In the genomic region with DNA sequence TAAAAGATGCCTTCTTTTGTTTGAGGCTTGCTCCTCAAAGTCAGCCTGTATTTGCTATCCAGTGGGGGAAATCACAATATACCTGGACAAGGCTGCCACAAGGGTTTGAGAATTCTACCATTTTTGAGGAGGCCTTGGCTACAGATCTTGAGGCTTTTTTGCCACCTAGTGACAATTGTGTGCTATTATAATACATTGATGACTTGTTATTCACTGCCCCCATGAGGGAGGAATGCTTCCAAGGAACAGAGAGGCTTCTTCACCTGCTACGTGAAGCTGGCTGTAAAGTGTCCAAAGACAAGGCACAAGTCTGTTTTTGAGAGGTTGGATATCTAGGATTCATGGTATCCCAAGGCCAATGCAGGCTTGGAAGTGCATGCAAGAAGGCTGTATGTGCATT, we compare ENCODE assay signal across 1 cellular context.
TF ChIP-seq lines count a peak whose summit lies in the region.

No MANE protein-coding gene starts in this region.

TF ChIP-seq in K562, 482 proteins besides CTCF, POLR2A, EP300 and RAD21 (continued from another document and continues in another):
- TF ChIP-seq, protein P1, sequence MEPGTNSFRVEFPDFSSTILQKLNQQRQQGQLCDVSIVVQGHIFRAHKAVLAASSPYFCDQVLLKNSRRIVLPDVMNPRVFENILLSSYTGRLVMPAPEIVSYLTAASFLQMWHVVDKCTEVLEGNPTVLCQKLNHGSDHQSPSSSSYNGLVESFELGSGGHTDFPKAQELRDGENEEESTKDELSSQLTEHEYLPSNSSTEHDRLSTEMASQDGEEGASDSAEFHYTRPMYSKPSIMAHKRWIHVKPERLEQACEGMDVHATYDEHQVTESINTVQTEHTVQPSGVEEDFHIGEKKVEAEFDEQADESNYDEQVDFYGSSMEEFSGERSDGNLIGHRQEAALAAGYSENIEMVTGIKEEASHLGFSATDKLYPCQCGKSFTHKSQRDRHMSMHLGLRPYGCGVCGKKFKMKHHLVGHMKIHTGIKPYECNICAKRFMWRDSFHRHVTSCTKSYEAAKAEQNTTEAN (CRISPR knock-in tag; IDR thresholded peaks at IDR 0.05), result no peak
- TF ChIP-seq SMC3 (conservative IDR thresholded peaks at IDR 0.05; ENCODE audit: insufficient read depth, low read depth, low read length), result peak; percentile 37; the same call in 1 of the 2 replicates
- no peak for TF ChIP-seq ZNF780A (CRISPR knock-in tag; IDR thresholded peaks at IDR 0.05)
- TF ChIP-seq BCOR (IDR thresholded peaks at IDR 0.05), result no peak
- TF ChIP-seq ZNF146 (CRISPR knock-in tag; IDR thresholded peaks at IDR 0.05; ENCODE audit: unreplicated experiment), result no peak
- TF ChIP-seq ZNF239 (CRISPR knock-in tag; IDR thresholded peaks at IDR 0.05), result no peak
- no peak for TF ChIP-seq ZNF3 (CRISPR knock-in tag; IDR thresholded peaks at IDR 0.05)
- no peak for TF ChIP-seq ETV5 (CRISPR knock-in tag; IDR thresholded peaks at IDR 0.05; ENCODE audit: low read depth)
- TF ChIP-seq ZC3H8 (IDR thresholded peaks at IDR 0.05), result no peak
- TF ChIP-seq, protein P2, sequence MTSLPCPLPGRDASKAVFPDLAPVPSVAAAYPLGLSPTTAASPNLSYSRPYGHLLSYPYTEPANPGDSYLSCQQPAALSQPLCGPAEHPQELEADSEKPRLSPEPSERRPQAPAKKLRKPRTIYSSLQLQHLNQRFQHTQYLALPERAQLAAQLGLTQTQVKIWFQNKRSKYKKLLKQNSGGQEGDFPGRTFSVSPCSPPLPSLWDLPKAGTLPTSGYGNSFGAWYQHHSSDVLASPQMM (CRISPR knock-in tag; IDR thresholded peaks at IDR 0.05), result no peak
- TF ChIP-seq CEBPG (CRISPR knock-in tag; IDR thresholded peaks at IDR 0.05), result no peak
- TF ChIP-seq CEBPG (tag; conservative IDR thresholded peaks at IDR 0.05 in 1 of 2, IDR thresholded peaks at IDR 0.05 in 1 of 2), result no peak
- TF ChIP-seq, protein P3, sequence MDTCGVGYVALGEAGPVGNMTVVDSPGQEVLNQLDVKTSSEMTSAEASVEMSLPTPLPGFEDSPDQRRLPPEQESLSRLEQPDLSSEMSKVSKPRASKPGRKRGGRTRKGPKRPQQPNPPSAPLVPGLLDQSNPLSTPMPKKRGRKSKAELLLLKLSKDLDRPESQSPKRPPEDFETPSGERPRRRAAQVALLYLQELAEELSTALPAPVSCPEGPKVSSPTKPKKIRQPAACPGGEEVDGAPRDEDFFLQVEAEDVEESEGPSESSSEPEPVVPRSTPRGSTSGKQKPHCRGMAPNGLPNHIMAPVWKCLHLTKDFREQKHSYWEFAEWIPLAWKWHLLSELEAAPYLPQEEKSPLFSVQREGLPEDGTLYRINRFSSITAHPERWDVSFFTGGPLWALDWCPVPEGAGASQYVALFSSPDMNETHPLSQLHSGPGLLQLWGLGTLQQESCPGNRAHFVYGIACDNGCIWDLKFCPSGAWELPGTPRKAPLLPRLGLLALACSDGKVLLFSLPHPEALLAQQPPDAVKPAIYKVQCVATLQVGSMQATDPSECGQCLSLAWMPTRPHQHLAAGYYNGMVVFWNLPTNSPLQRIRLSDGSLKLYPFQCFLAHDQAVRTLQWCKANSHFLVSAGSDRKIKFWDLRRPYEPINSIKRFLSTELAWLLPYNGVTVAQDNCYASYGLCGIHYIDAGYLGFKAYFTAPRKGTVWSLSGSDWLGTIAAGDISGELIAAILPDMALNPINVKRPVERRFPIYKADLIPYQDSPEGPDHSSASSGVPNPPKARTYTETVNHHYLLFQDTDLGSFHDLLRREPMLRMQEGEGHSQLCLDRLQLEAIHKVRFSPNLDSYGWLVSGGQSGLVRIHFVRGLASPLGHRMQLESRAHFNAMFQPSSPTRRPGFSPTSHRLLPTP (IDR thresholded peaks at IDR 0.05; ENCODE audit: borderline replicate concordance, extremely low read depth, insufficient read length), result no peak
- no peak for TF ChIP-seq NONO (IDR thresholded peaks at IDR 0.05; ENCODE audit: low read depth in 2 of 2, low read length in 1 of 2)
- peak; percentile 23; the same call in 1 of the 2 replicates for TF ChIP-seq ARID2 (IDR thresholded peaks at IDR 0.05)
- no peak for TF ChIP-seq PHF8 (IDR thresholded peaks at IDR 0.05; ENCODE audit: borderline replicate concordance, low read length)
- TF ChIP-seq, protein P4, sequence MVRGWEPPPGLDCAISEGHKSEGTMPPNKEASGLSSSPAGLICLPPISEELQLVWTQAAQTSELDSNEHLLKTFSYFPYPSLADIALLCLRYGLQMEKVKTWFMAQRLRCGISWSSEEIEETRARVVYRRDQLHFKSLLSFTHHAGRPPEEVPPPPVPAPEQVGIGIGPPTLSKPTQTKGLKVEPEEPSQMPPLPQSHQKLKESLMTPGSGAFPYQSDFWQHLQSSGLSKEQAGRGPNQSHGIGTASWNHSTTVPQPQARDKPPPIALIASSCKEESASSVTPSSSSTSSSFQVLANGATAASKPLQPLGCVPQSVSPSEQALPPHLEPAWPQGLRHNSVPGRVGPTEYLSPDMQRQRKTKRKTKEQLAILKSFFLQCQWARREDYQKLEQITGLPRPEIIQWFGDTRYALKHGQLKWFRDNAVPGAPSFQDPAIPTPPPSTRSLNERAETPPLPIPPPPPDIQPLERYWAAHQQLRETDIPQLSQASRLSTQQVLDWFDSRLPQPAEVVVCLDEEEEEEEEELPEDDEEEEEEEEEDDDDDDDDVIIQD (CRISPR knock-in tag; IDR thresholded peaks at IDR 0.05), result no peak
- no peak for TF ChIP-seq ZNF212 (CRISPR knock-in tag; IDR thresholded peaks at IDR 0.05)
- no peak for TF ChIP-seq CSDE1 (IDR thresholded peaks at IDR 0.05)
- TF ChIP-seq ZFP1 (CRISPR knock-in tag; IDR thresholded peaks at IDR 0.05), result no peak
- TF ChIP-seq, protein P5, sequence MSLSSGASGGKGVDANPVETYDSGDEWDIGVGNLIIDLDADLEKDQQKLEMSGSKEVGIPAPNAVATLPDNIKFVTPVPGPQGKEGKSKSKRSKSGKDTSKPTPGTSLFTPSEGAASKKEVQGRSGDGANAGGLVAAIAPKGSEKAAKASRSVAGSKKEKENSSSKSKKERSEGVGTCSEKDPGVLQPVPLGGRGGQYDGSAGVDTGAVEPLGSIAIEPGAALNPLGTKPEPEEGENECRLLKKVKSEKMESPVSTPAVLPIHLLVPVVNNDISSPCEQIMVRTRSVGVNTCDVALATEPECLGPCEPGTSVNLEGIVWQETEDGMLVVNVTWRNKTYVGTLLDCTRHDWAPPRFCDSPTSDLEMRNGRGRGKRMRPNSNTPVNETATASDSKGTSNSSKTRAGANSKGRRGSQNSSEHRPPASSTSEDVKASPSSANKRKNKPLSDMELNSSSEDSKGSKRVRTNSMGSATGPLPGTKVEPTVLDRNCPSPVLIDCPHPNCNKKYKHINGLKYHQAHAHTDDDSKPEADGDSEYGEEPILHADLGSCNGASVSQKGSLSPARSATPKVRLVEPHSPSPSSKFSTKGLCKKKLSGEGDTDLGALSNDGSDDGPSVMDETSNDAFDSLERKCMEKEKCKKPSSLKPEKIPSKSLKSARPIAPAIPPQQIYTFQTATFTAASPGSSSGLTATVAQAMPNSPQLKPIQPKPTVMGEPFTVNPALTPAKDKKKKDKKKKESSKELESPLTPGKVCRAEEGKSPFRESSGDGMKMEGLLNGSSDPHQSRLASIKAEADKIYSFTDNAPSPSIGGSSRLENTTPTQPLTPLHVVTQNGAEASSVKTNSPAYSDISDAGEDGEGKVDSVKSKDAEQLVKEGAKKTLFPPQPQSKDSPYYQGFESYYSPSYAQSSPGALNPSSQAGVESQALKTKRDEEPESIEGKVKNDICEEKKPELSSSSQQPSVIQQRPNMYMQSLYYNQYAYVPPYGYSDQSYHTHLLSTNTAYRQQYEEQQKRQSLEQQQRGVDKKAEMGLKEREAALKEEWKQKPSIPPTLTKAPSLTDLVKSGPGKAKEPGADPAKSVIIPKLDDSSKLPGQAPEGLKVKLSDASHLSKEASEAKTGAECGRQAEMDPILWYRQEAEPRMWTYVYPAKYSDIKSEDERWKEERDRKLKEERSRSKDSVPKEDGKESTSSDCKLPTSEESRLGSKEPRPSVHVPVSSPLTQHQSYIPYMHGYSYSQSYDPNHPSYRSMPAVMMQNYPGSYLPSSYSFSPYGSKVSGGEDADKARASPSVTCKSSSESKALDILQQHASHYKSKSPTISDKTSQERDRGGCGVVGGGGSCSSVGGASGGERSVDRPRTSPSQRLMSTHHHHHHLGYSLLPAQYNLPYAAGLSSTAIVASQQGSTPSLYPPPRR (CRISPR knock-in tag; IDR thresholded peaks at IDR 0.05; ENCODE audit: borderline replicate concordance), result no peak
- TF ChIP-seq SIX5 (IDR thresholded peaks at IDR 0.05; ENCODE audit: borderline replicate concordance in 1 of 2, insufficient read depth in 1 of 2, low read depth in 1 of 2, low read length in 2 of 2), result no peak
- no peak for TF ChIP-seq MAFF (IDR thresholded peaks at IDR 0.05; ENCODE audit: low read length)
- TF ChIP-seq SREBF1 (IDR thresholded peaks at IDR 0.05; ENCODE audit: borderline replicate concordance, low read depth, low read length), result no peak
- TF ChIP-seq FIP1L1 (IDR thresholded peaks at IDR 0.05; ENCODE audit: low read depth, low read length, poor library complexity, severe bottlenecking), result no peak
- TF ChIP-seq, protein P6, sequence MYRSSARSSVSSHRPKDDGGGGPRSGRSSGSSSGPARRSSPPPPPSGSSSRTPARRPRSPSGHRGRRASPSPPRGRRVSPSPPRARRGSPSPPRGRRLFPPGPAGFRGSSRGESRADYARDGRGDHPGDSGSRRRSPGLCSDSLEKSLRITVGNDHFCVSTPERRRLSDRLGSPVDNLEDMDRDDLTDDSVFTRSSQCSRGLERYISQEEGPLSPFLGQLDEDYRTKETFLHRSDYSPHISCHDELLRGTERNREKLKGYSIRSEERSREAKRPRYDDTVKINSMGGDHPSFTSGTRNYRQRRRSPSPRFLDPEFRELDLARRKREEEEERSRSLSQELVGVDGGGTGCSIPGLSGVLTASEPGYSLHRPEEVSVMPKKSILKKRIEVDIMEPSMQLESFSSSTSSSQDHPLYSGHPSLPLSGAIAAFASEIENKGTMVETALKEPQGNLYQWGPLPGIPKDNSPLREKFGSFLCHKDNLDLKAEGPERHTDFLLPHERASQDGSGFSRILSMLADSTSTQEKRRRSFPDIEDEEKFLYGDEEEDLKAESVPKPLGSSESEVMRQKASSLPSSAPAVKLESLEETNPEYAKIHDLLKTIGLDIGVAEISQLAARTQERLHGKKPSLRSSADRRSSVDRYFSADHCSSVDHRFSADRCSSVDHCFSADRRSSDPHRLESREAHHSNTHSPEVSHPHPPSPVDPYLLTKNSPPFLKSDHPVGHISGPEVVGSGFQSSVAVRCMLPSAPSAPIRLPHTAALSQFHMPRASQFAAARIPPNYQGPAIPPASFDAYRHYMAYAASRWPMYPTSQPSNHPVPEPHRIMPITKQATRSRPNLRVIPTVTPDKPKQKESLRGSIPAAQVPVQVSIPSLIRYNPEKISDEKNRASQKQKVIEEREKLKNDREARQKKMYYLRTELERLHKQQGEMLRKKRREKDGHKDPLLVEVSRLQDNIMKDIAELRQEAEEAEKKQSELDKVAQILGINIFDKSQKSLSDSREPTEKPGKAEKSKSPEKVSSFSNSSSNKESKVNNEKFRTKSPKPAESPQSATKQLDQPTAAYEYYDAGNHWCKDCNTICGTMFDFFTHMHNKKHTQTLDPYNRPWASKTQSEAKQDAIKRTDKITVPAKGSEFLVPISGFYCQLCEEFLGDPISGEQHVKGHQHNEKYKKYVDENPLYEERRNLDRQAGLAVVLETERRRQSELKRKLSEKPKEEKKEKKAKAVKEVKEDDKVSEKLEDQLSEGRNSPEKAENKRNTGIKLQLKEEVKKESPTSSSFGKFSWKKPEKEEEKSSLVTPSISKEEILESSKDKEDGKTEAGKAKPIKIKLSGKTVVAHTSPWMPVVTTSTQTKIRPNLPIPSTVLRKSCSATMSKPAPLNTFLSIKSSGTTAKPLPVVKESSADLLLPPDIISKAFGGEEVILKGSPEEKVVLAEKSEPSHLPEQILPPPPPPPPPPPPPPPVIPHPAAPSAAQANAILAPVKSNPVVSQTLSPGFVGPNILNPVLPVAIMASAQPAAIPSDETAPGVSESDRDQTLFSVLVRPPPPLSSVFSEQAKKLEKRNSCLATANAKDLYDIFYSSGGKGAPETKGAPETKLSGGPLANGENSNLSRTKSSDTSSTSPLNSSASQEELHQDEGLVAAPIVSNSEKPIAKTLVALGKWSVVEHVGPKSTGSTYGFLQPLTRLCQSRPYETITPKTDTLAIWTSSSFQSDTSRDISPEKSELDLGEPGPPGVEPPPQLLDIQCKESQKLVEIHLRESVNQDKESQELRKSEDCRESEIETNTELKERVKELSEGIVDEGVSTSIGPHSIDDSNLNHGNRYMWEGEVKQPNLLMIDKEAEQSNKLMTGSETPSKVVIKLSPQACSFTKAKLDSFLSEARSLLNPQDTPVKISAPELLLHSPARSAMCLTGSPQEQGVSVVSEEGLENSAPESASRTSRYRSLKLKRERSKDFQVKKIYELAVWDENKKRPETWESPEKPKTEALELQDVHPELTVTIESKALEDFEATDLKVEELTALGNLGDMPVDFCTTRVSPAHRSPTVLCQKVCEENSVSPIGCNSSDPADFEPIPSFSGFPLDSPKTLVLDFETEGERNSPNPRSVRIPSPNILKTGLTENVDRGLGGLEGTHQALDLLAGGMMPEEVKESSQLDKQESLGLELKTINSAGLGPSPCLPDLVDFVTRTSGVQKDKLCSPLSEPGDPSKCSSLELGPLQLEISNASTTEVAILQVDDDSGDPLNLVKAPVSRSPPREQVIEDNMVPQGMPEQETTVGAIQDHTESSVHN (IDR thresholded peaks at IDR 0.05; ENCODE audit: borderline replicate concordance in 1 of 2, low read depth in 1 of 2), result no peak
- TF ChIP-seq, protein P7, sequence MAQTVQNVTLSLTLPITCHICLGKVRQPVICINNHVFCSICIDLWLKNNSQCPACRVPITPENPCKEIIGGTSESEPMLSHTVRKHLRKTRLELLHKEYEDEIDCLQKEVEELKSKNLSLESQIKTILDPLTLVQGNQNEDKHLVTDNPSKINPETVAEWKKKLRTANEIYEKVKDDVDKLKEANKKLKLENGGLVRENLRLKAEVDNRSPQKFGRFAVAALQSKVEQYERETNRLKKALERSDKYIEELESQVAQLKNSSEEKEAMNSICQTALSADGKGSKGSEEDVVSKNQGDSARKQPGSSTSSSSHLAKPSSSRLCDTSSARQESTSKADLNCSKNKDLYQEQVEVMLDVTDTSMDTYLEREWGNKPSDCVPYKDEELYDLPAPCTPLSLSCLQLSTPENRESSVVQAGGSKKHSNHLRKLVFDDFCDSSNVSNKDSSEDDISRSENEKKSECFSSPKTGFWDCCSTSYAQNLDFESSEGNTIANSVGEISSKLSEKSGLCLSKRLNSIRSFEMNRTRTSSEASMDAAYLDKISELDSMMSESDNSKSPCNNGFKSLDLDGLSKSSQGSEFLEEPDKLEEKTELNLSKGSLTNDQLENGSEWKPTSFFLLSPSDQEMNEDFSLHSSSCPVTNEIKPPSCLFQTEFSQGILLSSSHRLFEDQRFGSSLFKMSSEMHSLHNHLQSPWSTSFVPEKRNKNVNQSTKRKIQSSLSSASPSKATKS (CRISPR knock-in tag; IDR thresholded peaks at IDR 0.05), result no peak
- TF ChIP-seq TAF15 (IDR thresholded peaks at IDR 0.05; ENCODE audit: low read depth, low read length), result no peak
- TF ChIP-seq ESRRA (IDR thresholded peaks at IDR 0.05; ENCODE audit: borderline replicate concordance, low read depth), result no peak
- TF ChIP-seq ZNF431 (CRISPR knock-in tag; IDR thresholded peaks at IDR 0.05), result no peak
- TF ChIP-seq ZNF586 (CRISPR knock-in tag; conservative IDR thresholded peaks at IDR 0.05), result no peak
- TF ChIP-seq TEAD2 (tag; IDR thresholded peaks at IDR 0.05), result peak; percentile 82; the same call in 1 of the 2 replicates
